In the genomic region with DNA sequence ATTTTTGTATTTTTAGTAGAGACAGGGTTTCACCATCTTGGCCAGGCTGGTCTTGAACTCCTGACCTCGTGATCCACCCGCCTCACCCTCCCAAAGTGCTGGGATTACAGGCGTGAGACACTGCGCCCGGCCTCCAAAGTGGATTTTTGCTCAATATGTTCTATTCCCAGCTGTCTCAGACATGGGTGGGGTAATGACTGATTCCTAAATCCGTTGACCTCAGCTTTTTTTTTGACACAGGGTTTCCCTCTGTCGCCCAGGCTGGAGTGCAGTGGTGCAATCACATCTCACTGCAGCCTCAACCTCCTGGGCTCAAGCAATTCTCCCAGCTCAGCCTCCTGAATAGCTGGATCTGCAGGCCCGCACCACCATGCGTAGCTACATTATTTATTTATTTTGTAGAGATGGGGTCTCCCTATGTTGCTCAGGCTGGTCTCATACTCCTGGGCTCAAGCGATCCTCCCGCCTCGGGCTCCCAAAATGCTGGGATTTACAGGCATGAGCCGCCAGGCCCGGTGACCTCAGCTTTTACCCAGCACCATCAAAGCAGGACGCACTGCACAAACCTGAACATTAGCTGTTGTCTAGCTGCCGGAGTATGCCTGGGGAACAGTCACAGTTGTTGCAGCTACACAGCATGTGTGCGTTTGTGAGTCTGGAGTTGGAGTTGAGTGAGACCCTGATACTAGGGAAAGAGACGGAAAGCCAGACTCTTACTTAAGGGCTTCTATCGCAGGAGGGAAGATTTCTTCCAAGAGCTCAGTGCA, we compare ENCODE assay signal across 11 cellular contexts. TPM values are rescaled to one million over a fixed set of nuclear protein-coding genes. Genes with fewer than 3 reads are reported as not detected.
DNase-seq lines count a peak whose midpoint lies in the region; ATAC-seq and TF ChIP-seq lines count a peak whose summit lies in the region.
"Had no signal": no experiment of that assay in that cellular context is flagged by ENCODE, and none has a peak within 500 bp of the region (broad histone marks: within the 10 kb centered on the region; RNA-seq: fewer than 3 reads in every experiment).

No MANE protein-coding gene starts in this region.

- no peaks in the 10 kb centered on the region for H3K79me2 ChIP-seq in GM23338 (replicated peaks; ENCODE audit: insufficient read depth)

- peak overlapping the region; percentile 92 for H2AFZ ChIP-seq in GM23338

- no peaks in the 10 kb centered on the region for H3F3A ChIP-seq in GM23338 (replicated peaks; ENCODE audit: low read depth)

- H3K9me3 Mint-ChIP-seq in GM23338 = no peaks in the 10 kb centered on the region
- H3K9me3 Mint-ChIP-seq in activated B cell treated with CpG ODN at 0.5 μM for 24 hours = no peaks in the 10 kb centered on the region

- CTCF ChIA-PET in activated B cell treated with CpG ODN at 0.5 μM for 24 hours (lab: Charles Lee) = interaction anchor here (0.6 to 7.5 kb wide), 9 partner anchors 81 to 700 kb away, joined by 3 to 91 read pairs (median 7); no protein-coding TSS in a partner anchor

- intact Hi-C loops in activated B cell treated with CpG ODN at 0.5 μM for 24 hours (cut with micrococcal nuclease) (loop anchor here (5.0 kb wide), 1 partner anchor 419 kb away; a partner anchor contains a TSS), spleen (cut with DNase I; ENCODE audit: low total_unique reads) (loop anchor here (5.0 kb wide), 2 partner anchors 94 to 194 kb away; no protein-coding TSS in a partner anchor)

- no peaks in the 10 kb centered on the region for H3K9me3 ChIP-seq in gastroesophageal sphincter
- H3K9me3 ChIP-seq in spleen = no peaks in the 10 kb centered on the region
- H3K9me3 ChIP-seq: colonic mucosa had no signal

- no peaks in the 10 kb centered on the region for H4K20me1 ChIP-seq in GM23338 (replicated peaks; ENCODE audit: insufficient read depth)

- TF ChIP-seq POLR2A in gastroesophageal sphincter (IDR thresholded peaks at IDR 0.05) (no peak), spleen (IDR thresholded peaks at IDR 0.05) (no peak)

- no peak for ATAC-seq in GM23338
- ATAC-seq in activated B cell treated with CpG ODN at 0.5 μM for 24 hours (ENCODE audit: low read depth) = no peak
- ATAC-seq in gastroesophageal sphincter = no peak

- H3K9me2 ChIP-seq in GM23338 (ENCODE audit: insufficient read depth) = no peaks in the 10 kb centered on the region

- H3K27ac ChIP-seq in GM23338 (ENCODE audit: low read depth) = no peak overlapping the region
- H3K27ac ChIP-seq in gastroesophageal sphincter = peak overlapping the region; percentile 79 to 93 (median 88)
- peak overlapping the region in 6 of 8 donors; percentile 77 to 83 (median 78) for H3K27ac ChIP-seq in spleen

- H3K4me3 Mint-ChIP-seq in GM23338 (no peak overlapping the region), activated B cell treated with CpG ODN at 0.5 μM for 24 hours (peak overlapping the region; percentile 12)

- POLR2A ChIA-PET in activated B cell treated with CpG ODN at 0.5 μM for 24 hours (lab: Charles Lee) = interaction anchor here (0.5 to 1.8 kb wide), 5 partner anchors 75 to 200 kb away, joined by 3 to 6 read pairs (median 4); no protein-coding TSS in a partner anchor

- 50 to 80% methylated on average over 2 to 12 of the region's 19 CpGs for WGBS in gastroesophageal sphincter (ENCODE audit: low coverage in 1 of 2), 2 donors
- WGBS in spleen, 5 donors = 88 to 95% (median 93%) methylated on average over 19 of the region's 19 CpGs

- H3K4me1 Mint-ChIP-seq in GM23338 = peaks cover 11% of the 10 kb centered on the region
- peaks cover 37% of the 10 kb centered on the region for H3K4me1 Mint-ChIP-seq in activated B cell treated with CpG ODN at 0.5 μM for 24 hours

- H3K27me3 ChIP-seq in GM23338 (ENCODE audit: insufficient read depth) (no peaks in the 10 kb centered on the region), gastroesophageal sphincter (no peaks in the 10 kb centered on the region), spleen (replicated peaks in 1 of 7) (no peaks in the 10 kb centered on the region)
- H3K27me3 ChIP-seq: colonic mucosa had no signal

- H3K4me1 ChIP-seq in GM23338 (ENCODE audit: insufficient read depth) (peaks cover 11% of the 10 kb centered on the region), gastroesophageal sphincter (peaks cover 4 to 39% (median 20%) of the 10 kb centered on the region in 3 donors), spleen (peaks cover 5 to 27% (median 21%) of the 10 kb centered on the region in 6 donors)

- H3K27ac Mint-ChIP-seq in GM23338 (no peak overlapping the region), activated B cell treated with CpG ODN at 0.5 μM for 24 hours (no peak overlapping the region)

- no peak for TF ChIP-seq CTCF in GM23338 (conservative IDR thresholded peaks at IDR 0.05; ENCODE audit: low read depth in 2 of 2)
- no peak for TF ChIP-seq CTCF in activated B cell treated with CpG ODN at 0.5 μM for 24 hours (IDR thresholded peaks at IDR 0.05)
- no peak for TF ChIP-seq CTCF in gastroesophageal sphincter (IDR thresholded peaks at IDR 0.05)
- no peak for TF ChIP-seq CTCF in spleen (IDR thresholded peaks at IDR 0.05 in 8 of 11, conservative IDR thresholded peaks at IDR 0.05 in 3 of 11)

- H3K27me3 Mint-ChIP-seq in GM23338 (ENCODE audit: insufficient read depth, low read depth, poor library complexity) (peaks cover 8% of the 10 kb centered on the region), activated B cell treated with CpG ODN at 0.5 μM for 24 hours (no peaks in the 10 kb centered on the region)

- H3K4me2 ChIP-seq in GM23338 = no peak overlapping the region

- H3K4me3 ChIP-seq in GM23338 = no peak overlapping the region
- no peak overlapping the region for H3K4me3 ChIP-seq in gastroesophageal sphincter
- no peak overlapping the region for H3K4me3 ChIP-seq in spleen
- H3K4me3 ChIP-seq: colonic mucosa had no signal

- DNase-seq in GM23338 (ENCODE audit: low spot score) (no peak), activated B cell treated with CpG ODN at 0.5 μM for 24 hours (no peak), spleen (no peak), DMS53 (lab: John Stamatoyannopoulos, UW) (no peak), NCI-H345 (lab: John Stamatoyannopoulos, UW) (no peak), SKM-1 (lab: John Stamatoyannopoulos, UW; ENCODE audit: unreplicated experiment) (no peak)
- DNase-seq: activated effector memory CD4-positive, alpha-beta T cell treated with Interleukin-2 at 50 U/mL for 16 hours; NCI-H1092; NCI-H524 treated with DMSO at 0.1 percent for 48 hours had no signal

- TF ChIP-seq EP300 in gastroesophageal sphincter (IDR thresholded peaks at IDR 0.05) = no peak

- H3K36me3 Mint-ChIP-seq in GM23338 (ENCODE audit: low read depth) (no peaks in the 10 kb centered on the region), activated B cell treated with CpG ODN at 0.5 μM for 24 hours (ENCODE audit: low read depth) (no peaks in the 10 kb centered on the region)

- H3K36me3 ChIP-seq in GM23338 (ENCODE audit: insufficient read depth) = no peaks in the 10 kb centered on the region
- no peaks in the 10 kb centered on the region for H3K36me3 ChIP-seq in gastroesophageal sphincter
- H3K36me3 ChIP-seq in spleen = no peaks in the 10 kb centered on the region
- H3K36me3 ChIP-seq: colonic mucosa had no signal

TF ChIP-seq in GM23338, 12 proteins besides CTCF, POLR2A, EP300 and RAD21 (continues in another document):
- TF ChIP-seq CREB1 (CRISPR knock-in tag; IDR thresholded peaks at IDR 0.05; ENCODE audit: low read depth) (no peak), EZH2phosphoT487 (IDR thresholded peaks at IDR 0.05; ENCODE audit: unreplicated experiment) (no peak), JUNB (IDR thresholded peaks at IDR 0.05; ENCODE audit: unreplicated experiment) (no peak), STAT1 (IDR thresholded peaks at IDR 0.05; ENCODE audit: unreplicated experiment) (no peak), ZNF331 (CRISPR knock-in tag; IDR thresholded peaks at IDR 0.05; ENCODE audit: low read depth) (no peak), NANOG (IDR thresholded peaks at IDR 0.05; ENCODE audit: borderline replicate concordance) (no peak), ZNF114 (CRISPR knock-in tag; IDR thresholded peaks at IDR 0.05) (no peak)
- TF ChIP-seq, protein P1, sequence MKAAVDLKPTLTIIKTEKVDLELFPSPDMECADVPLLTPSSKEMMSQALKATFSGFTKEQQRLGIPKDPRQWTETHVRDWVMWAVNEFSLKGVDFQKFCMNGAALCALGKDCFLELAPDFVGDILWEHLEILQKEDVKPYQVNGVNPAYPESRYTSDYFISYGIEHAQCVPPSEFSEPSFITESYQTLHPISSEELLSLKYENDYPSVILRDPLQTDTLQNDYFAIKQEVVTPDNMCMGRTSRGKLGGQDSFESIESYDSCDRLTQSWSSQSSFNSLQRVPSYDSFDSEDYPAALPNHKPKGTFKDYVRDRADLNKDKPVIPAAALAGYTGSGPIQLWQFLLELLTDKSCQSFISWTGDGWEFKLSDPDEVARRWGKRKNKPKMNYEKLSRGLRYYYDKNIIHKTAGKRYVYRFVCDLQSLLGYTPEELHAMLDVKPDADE (IDR thresholded peaks at IDR 0.05) = no peak

RNA-seq across cellular contexts. Expression of a gene that starts 43.8 kb away (rescaled TPM):
- total RNA-seq in GM23338 (2014; rRNA removed; shearing (Covaris generic)) = 16.0 and 22.1 TPM in 2 replicates
- polyA plus RNA-seq in GM23338 (2016; fragmentation: Nextera tagmentation; extraction: Ambion mirVana) (9.6 and 10.0 TPM in 2 replicates), spleen (10 to 100 TPM in 1 of 3 donors, 1 to 10 TPM in 2; 6.3 to 16.7 (median 8.9) TPM)
- total RNA-seq in activated B cell treated with CpG ODN at 0.5 μM for 24 hours (13.4 and 14.3 TPM in 2 replicates), gastroesophageal sphincter (10 to 100 TPM; 41.4 to 64.4 (median 42.5) TPM), spleen (10 to 100 TPM; 24.5 to 57.0 (median 38.3) TPM)
